In the genomic region with DNA sequence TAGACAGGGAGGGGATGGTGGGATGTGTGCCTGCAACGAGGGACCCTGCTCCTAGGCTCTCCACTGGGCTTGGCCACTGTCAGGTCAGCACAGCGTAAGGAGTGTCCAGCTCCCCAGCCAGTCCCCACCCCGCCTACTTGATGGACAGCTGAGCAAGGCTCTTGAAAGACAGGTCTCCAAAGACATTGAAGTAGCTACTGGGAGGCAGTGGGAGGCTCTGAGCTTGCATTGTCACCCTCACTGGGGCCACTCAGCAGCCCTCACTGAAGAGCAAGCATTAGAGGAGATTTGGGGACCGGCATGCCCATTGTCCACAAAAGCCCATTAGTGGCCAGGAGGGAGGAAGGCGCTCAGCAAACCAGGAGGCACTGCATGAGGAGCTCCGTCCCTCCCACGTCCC, we compare ENCODE assay signal across 17 cellular contexts.
DNase-seq lines count a peak whose midpoint lies in the region; ATAC-seq and TF ChIP-seq lines count a peak whose summit lies in the region.
"Had no signal": no experiment of that assay in that cellular context is flagged by ENCODE, and none has a peak within 500 bp of the region (broad histone marks: within the 10 kb centered on the region; RNA-seq: fewer than 3 reads in every experiment).

No MANE protein-coding gene starts in this region.

- H3K36me3 Mint-ChIP-seq in chondrocyte (ENCODE audit: low read depth): peaks cover 4% of the 10 kb centered on the region
- no peaks in the 10 kb centered on the region for H3K36me3 Mint-ChIP-seq in activated CD8-positive, alpha-beta T cell treated with anti-CD3 and anti-CD28 coated beads for 36 hours (ENCODE audit: low read depth)
- H3K36me3 Mint-ChIP-seq: CD14-positive monocyte; CD4-positive, alpha-beta memory T cell had no signal

- H3K79me1 ChIP-seq in neuronal stem cell (ENCODE audit: low read depth, low read length): no peaks in the 10 kb centered on the region

- no peaks in the 10 kb centered on the region for H3K9me3 Mint-ChIP-seq in chondrocyte (ENCODE audit: low read depth)
- no peaks in the 10 kb centered on the region for H3K9me3 Mint-ChIP-seq in activated CD8-positive, alpha-beta T cell treated with anti-CD3 and anti-CD28 coated beads for 36 hours
- H3K9me3 Mint-ChIP-seq: CD14-positive monocyte; CD4-positive, alpha-beta memory T cell; H9 had no signal

- no peak for ATAC-seq in activated CD8-positive, alpha-beta T cell treated with anti-CD3 and anti-CD28 coated beads for 36 hours

- H3K27me3 Mint-ChIP-seq in chondrocyte (ENCODE audit: low read depth): peaks cover 77% of the 10 kb centered on the region
- H3K27me3 Mint-ChIP-seq in activated CD8-positive, alpha-beta T cell treated with anti-CD3 and anti-CD28 coated beads for 36 hours: peaks cover 19% of the 10 kb centered on the region

- intact Hi-C loops in spleen (cut with DNase I; ENCODE audit: low total_unique reads): no loop called here
- intact Hi-C loops in activated CD8-positive, alpha-beta T cell treated with anti-CD3 and anti-CD28 coated beads for 36 hours (cut with micrococcal nuclease): no loop called here

- H2AFZ ChIP-seq in neuronal stem cell (ENCODE audit: low read length): no peak overlapping the region

- H3K4me3 Mint-ChIP-seq in chondrocyte (ENCODE audit: unreplicated experiment): no peak overlapping the region
- no peak overlapping the region for H3K4me3 Mint-ChIP-seq in activated CD8-positive, alpha-beta T cell treated with anti-CD3 and anti-CD28 coated beads for 36 hours
- H3K4me3 Mint-ChIP-seq: CD14-positive monocyte; CD4-positive, alpha-beta memory T cell; H9 had no signal

- peak overlapping the region; percentile 15 for H3K18ac ChIP-seq in neuronal stem cell (ENCODE audit: low read length)

- H3K9ac ChIP-seq in neuronal stem cell (ENCODE audit: low read depth, low read length, poor library complexity): no peak overlapping the region
- H3K9ac ChIP-seq: BLaER1 had no signal

- H2BK5ac ChIP-seq in neuronal stem cell (ENCODE audit: low read length): no peak overlapping the region

- H3K4me1 ChIP-seq in HEK293 (ENCODE audit: control insufficient read depth, insufficient read depth, low read length) (no peaks in the 10 kb centered on the region), neuronal stem cell (ENCODE audit: control insufficient read depth in 2 of 2, insufficient read depth in 1 of 2, low read depth in 1 of 2, low read length in 2 of 2) (peaks cover 0 to 27% of the 10 kb centered on the region in 2 donors), spleen (no peaks in the 10 kb centered on the region), SJCRH30 (no peaks in the 10 kb centered on the region)

- no peak overlapping the region for H3K23ac ChIP-seq in neuronal stem cell (ENCODE audit: low read depth, low read length, poor library complexity)

- H4K8ac ChIP-seq in neuronal stem cell (ENCODE audit: low read depth, low read length): no peak overlapping the region

- no peaks in the 10 kb centered on the region for H3K9me3 ChIP-seq in HEK293 (ENCODE audit: control insufficient read depth, insufficient read depth, low read depth, low read length)
- no peaks in the 10 kb centered on the region for H3K9me3 ChIP-seq in neuronal stem cell (replicated peaks in 1 of 2; ENCODE audit: control insufficient read depth in 2 of 2, insufficient read depth in 1 of 2, low read depth in 1 of 2, low read length in 2 of 2)
- H3K9me3 ChIP-seq in spleen: no peaks in the 10 kb centered on the region
- H3K9me3 ChIP-seq in SJCRH30 (replicated peaks): no peaks in the 10 kb centered on the region
- H3K9me3 ChIP-seq: BLaER1 had no signal

- H4K91ac ChIP-seq in neuronal stem cell (ENCODE audit: low read depth, low read length, poor library complexity): no peak overlapping the region

- H3K4me2 ChIP-seq in neuronal stem cell (ENCODE audit: insufficient read depth, low read length, poor library complexity, severe bottlenecking): no peak overlapping the region
- H3K4me2 ChIP-seq: BLaER1 had no signal

- DNase-seq in chondrocyte (ENCODE audit: low spot score) (peak; percentile 56), neuronal stem cell (ENCODE audit: low spot score) (no peak), spleen (peak; percentile 63), NCI-H2196 (lab: John Stamatoyannopoulos, UW; ENCODE audit: unreplicated experiment) (no peak), SJCRH30 (no peak)
- no peak for DNase-seq in activated CD8-positive, alpha-beta T cell treated with anti-CD3 and anti-CD28 coated beads for 36 hours
- DNase-seq: 8988T; CD4-positive, alpha-beta memory T cell; DMS153; DMS79; GDM1; GOT3; H9; IMR-90 had no signal

- H2BK12ac ChIP-seq in neuronal stem cell (ENCODE audit: low read length): no peak overlapping the region

- H3K4me3 ChIP-seq in HEK293 (ENCODE audit: low read depth, low read length) (no peak overlapping the region), neuronal stem cell (ENCODE audit: low read length in 2 of 2) (no peak overlapping the region), spleen (no peak overlapping the region), SJCRH30 (no peak overlapping the region)
- H3K4me3 ChIP-seq: BLaER1 had no signal

- H3K27ac ChIP-seq in HEK293 (ENCODE audit: extremely low read depth, low read depth, low read length) (no peak overlapping the region), neuronal stem cell (replicated peaks; ENCODE audit: low read length) (no peak overlapping the region), spleen (no peak overlapping the region), SJCRH30 (no peak overlapping the region)
- H3K27ac ChIP-seq: BLaER1 had no signal

- TF ChIP-seq POLR2A in spleen (IDR thresholded peaks at IDR 0.05): no peak

- WGBS in neuronal stem cell (ENCODE audit: extremely low coverage in 2 of 2, insufficient read length in 2 of 2, insufficient replicate concordance in 1 of 2), 2 donors: no CpG with 5 or more reads among the region's 7 CpGs
- 62 to 88% (median 84%) methylated on average over 5 to 7 of the region's 7 CpGs for WGBS in spleen, 5 donors

- H3K27me3 ChIP-seq in neuronal stem cell (ENCODE audit: control insufficient read depth in 3 of 3, insufficient read depth in 3 of 3, low read depth in 1 of 3, low read length in 3 of 3) (peaks cover 0 to 47% (median 2%) of the 10 kb centered on the region in 3 experiments), spleen (replicated peaks in 1 of 7) (peaks cover 0 to 54% (median 0%) of the 10 kb centered on the region in 7 donors), SJCRH30 (no peaks in the 10 kb centered on the region)
- H3K27me3 ChIP-seq: BLaER1 had no signal

- H3K27ac Mint-ChIP-seq in chondrocyte (ENCODE audit: unreplicated experiment): no peak overlapping the region
- no peak overlapping the region for H3K27ac Mint-ChIP-seq in activated CD8-positive, alpha-beta T cell treated with anti-CD3 and anti-CD28 coated beads for 36 hours
- H3K27ac Mint-ChIP-seq: CD14-positive monocyte; CD4-positive, alpha-beta memory T cell had no signal

- H3K4ac ChIP-seq in neuronal stem cell (ENCODE audit: low read length): no peak overlapping the region

- no peak for TF ChIP-seq CTCF in HEK293 (tag by site-specific recombination; IDR thresholded peaks at IDR 0.05)
- no peak for TF ChIP-seq CTCF in chondrocyte (IDR thresholded peaks at IDR 0.05)
- TF ChIP-seq CTCF in spleen (IDR thresholded peaks at IDR 0.05 in 8 of 11, conservative IDR thresholded peaks at IDR 0.05 in 3 of 11): no peak
- TF ChIP-seq CTCF in activated CD8-positive, alpha-beta T cell treated with anti-CD3 and anti-CD28 coated beads for 36 hours (IDR thresholded peaks at IDR 0.05): no peak

- peak overlapping the region; percentile 1 for H2AK5ac ChIP-seq in neuronal stem cell (ENCODE audit: low read depth, low read length)

- H3K4me1 Mint-ChIP-seq in chondrocyte (ENCODE audit: low read depth): no peaks in the 10 kb centered on the region
- H3K4me1 Mint-ChIP-seq in activated CD8-positive, alpha-beta T cell treated with anti-CD3 and anti-CD28 coated beads for 36 hours (ENCODE audit: low read depth): no peaks in the 10 kb centered on the region
- H3K4me1 Mint-ChIP-seq: CD14-positive monocyte; CD4-positive, alpha-beta memory T cell had no signal

- no peak overlapping the region for H2BK120ac ChIP-seq in neuronal stem cell (ENCODE audit: low read depth, low read length)

- peak overlapping the region; percentile 0 for H3K14ac ChIP-seq in neuronal stem cell (ENCODE audit: low read length)

- no peak overlapping the region for H2BK15ac ChIP-seq in neuronal stem cell (ENCODE audit: low read length)

- no peaks in the 10 kb centered on the region for H3K36me3 ChIP-seq in HEK293 (ENCODE audit: control insufficient read depth in 2 of 2, insufficient read depth in 1 of 2, low read length in 2 of 2)
- H3K36me3 ChIP-seq in neuronal stem cell (replicated peaks in 1 of 2; ENCODE audit: control insufficient read depth in 2 of 2, insufficient read depth in 2 of 2, low read length in 2 of 2): no peaks in the 10 kb centered on the region
- no peaks in the 10 kb centered on the region for H3K36me3 ChIP-seq in spleen
- H3K36me3 ChIP-seq in SJCRH30: no peaks in the 10 kb centered on the region
- H3K36me3 ChIP-seq: BLaER1 had no signal

- CTCF ChIA-PET in HEK293 (lab: Yijun Ruan, JAX): interaction anchor here (0.6 kb wide), 1 partner anchor 181 kb away, joined by 3 read pairs; no protein-coding TSS in a partner anchor
- CTCF ChIA-PET in activated CD8-positive, alpha-beta T cell treated with anti-CD3 and anti-CD28 coated beads for 36 hours (lab: Charles Lee): no interaction called here

- POLR2A ChIA-PET in HEK293 (lab: Yijun Ruan, JAX): no interaction called here
- POLR2A ChIA-PET in activated CD8-positive, alpha-beta T cell treated with anti-CD3 and anti-CD28 coated beads for 36 hours (lab: Charles Lee): no interaction called here

TF ChIP-seq in HEK293, 187 proteins besides CTCF, POLR2A, EP300 and RAD21 (continues in another document):
- TF ChIP-seq FEZF1 (tag by site-specific recombination; IDR thresholded peaks at IDR 0.05): no peak

Comparison
In these comparisons a context has a peak if more than half of its experiments do, and no peak if none do; other contexts are left out.
1. DNase-seq: peak in chondrocyte (single experiment) and spleen (single experiment); none in neuronal stem cell (single experiment), NCI-H2196 (single experiment), activated CD8-positive, alpha-beta T cell treated with anti-CD3 and anti-CD28 coated beads for 36 hours (single experiment) and SJCRH30 (0 of 2).